ENCODE assay signal across 24 cellular contexts in genomic region chr6:129417416-129418086, GRCh38.
"Had no signal": no experiment of that assay in that cellular context is flagged by ENCODE, and none has a peak within 500 bp of the region (broad histone marks: within the 10 kb centered on the region; RNA-seq: fewer than 3 reads in every experiment).

No MANE protein-coding gene starts in this region.

- H3K9me3 ChIP-seq: breast epithelium, SJSA1 had no signal

- H3K4me3 ChIP-seq: breast epithelium, SJSA1 had no signal

- H3K27ac ChIP-seq: breast epithelium, SJSA1 had no signal

- ATAC-seq: activated T-cell treated with anti-CD3 and anti-CD28 coated beads, Interleukin-2, amount 50 U/mL, for 4 hours; activated T-helper 17 cell treated with anti-CD3 and anti-CD28 coated beads, Interleukin-2, amount 50 U/mL, for 72 hours; Panc1 had no signal

- H3K27me3 ChIP-seq: breast epithelium, SJSA1 had no signal

- H3K36me3 ChIP-seq: breast epithelium, SJSA1 had no signal

- H3K4me1 ChIP-seq: breast epithelium, SJSA1 had no signal

- DNase-seq: activated CD4-positive, alpha-beta memory T cell treated with anti-CD3 and anti-CD28 coated beads for 36 hours; activated CD4-positive, alpha-beta T cell treated with anti-CD3 and anti-CD28 coated beads, Interleukin-2, amount 10 ng/mL, durations not matched to agents 7 days and 5 days; activated CD4-positive, CD25-positive, alpha-beta regulatory T cell; activated CD8-positive, alpha-beta memory T cell treated with anti-CD3 and anti-CD28 coated beads for 24 hours; activated gamma-delta T cell treated with Interleukin-2 at 50 U/mL for 16 hours; activated naive CD4-positive, alpha-beta T cell treated with anti-CD3 and anti-CD28 coated beads, Interleukin-2, amount 10 ng/mL, durations not matched to agents 7 days and 5 days; activated naive CD8-positive, alpha-beta T cell treated with anti-CD3 and anti-CD28 coated beads, Interleukin-2, amount 10 ng/mL, durations not matched to agents 7 days and 5 days; activated T-cell treated with anti-CD3 and anti-CD28 coated beads, Interleukin-2, amount 50 U/mL, for 4 hours; Kasumi-1; KBM-7; NCI-H1105 treated with DMSO at 0.1 percent for 48 hours; NCI-H1436 treated with DMSO at 0.1 percent for 48 hours; NCI-H187; NCI-H2081; NCI-H510A treated with DMSO at 0.1 percent for 48 hours; NCI-H69; NK-92 treated with Interleukin-12 subunit alpha and Interleukin-12 subunit beta, amount 100 ng/mL, for 24 hours; OCI-M1; RPMI8226; SHP77 had no signal
